ENCODE assay signal across 1 cellular context in the genomic region with DNA sequence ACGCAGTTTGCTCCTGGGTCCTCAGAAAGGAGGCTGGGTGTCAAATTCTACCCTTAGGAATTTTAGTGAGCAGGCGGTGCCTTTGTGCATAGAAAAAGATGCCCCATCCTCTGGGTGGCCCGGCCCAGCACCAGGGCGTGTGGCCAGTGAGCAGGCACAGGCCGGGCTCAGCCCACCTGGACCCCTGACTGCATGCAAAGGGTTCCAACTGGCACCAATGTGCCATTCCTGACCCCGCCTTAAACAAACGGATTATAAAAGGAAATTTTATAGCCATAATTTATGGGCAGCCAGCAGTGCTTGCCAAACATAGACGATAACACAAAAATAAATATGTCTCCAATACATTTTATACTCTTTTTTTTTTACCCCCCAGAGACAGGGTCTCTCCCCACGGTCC.
TF ChIP-seq lines count a peak whose summit lies in the region.

No MANE protein-coding gene starts in this region.

TF ChIP-seq in GM23338, 12 proteins besides CTCF, POLR2A, EP300 and RAD21 (continued from another document):
- TF ChIP-seq ZNF331 (CRISPR knock-in tag; IDR thresholded peaks at IDR 0.05; ENCODE audit: low read depth) = no peak
